ENCODE assay signal across 13 cellular contexts in genomic region chrX:110045988-110046387, GRCh38. TPM values are rescaled to one million over a fixed set of nuclear protein-coding genes. Genes with fewer than 3 reads are reported as not detected.
DNase-seq lines count a peak whose midpoint lies in the region; ATAC-seq and TF ChIP-seq lines count a peak whose summit lies in the region.
"Had no signal": no experiment of that assay in that cellular context is flagged by ENCODE, and none has a peak within 500 bp of the region (broad histone marks: within the 10 kb centered on the region; RNA-seq: fewer than 3 reads in every experiment).

No MANE protein-coding gene starts in this region.

- no peaks in the 10 kb centered on the region for H3K79me2 ChIP-seq in neural progenitor cell (ENCODE audit: low read depth)

- H3K27ac Mint-ChIP-seq in neural progenitor cell: peak overlapping the region; percentile 27
- H3K27ac Mint-ChIP-seq: activated naive CD4-positive, alpha-beta T cell treated with anti-CD3 and anti-CD28 coated beads, Interleukin-2, amount 10 ng/mL, durations not matched to agents 7 days and 5 days; CD8-positive, alpha-beta T cell; T-helper 1 cell treated with Interleukin-12 subunit alpha and Interleukin-12 subunit beta and Interleukin-4 antibody, amounts not matched to agents 30 μg/mL and 1 μg/mL, for 36 hours had no signal

- TF ChIP-seq CTCF in neural progenitor cell (IDR thresholded peaks at IDR 0.05): peak; percentile 14

- DNase-seq in NCI-H345 (lab: John Stamatoyannopoulos, UW) (peak; percentile 87), caudate nucleus (lab: John Stamatoyannopoulos, UW) (peak in 1 of 61 donors; percentile 24), neural progenitor cell (ENCODE audit: low spot score) (peak; percentile 43), DMS79 treated with DMSO at 0.1 percent for 48 hours (lab: John Stamatoyannopoulos, UW) (no peak), D341Med (ENCODE audit: low spot score) (no peak)
- DNase-seq: activated CD4-positive, alpha-beta T cell treated with anti-CD3 and anti-CD28 coated beads, Interleukin-2, amount 50 U/mL, for 48 hours; activated naive CD4-positive, alpha-beta T cell treated with anti-CD3 and anti-CD28 coated beads, Interleukin-2, amount 10 ng/mL, durations not matched to agents 7 days and 5 days; CD8-positive, alpha-beta T cell had no signal

- H3K9me3 ChIP-seq in HUES48 (ENCODE audit: control insufficient read depth, insufficient read depth, low read length): no peaks in the 10 kb centered on the region
- H3K9me3 ChIP-seq in neural progenitor cell (ENCODE audit: low read depth): no peaks in the 10 kb centered on the region

- H3K27me3 Mint-ChIP-seq in neural progenitor cell (ENCODE audit: insufficient read depth, low read depth): no peaks in the 10 kb centered on the region
- H3K27me3 Mint-ChIP-seq: activated naive CD4-positive, alpha-beta T cell treated with anti-CD3 and anti-CD28 coated beads, Interleukin-2, amount 10 ng/mL, durations not matched to agents 7 days and 5 days had no signal

- H3K4me3 Mint-ChIP-seq in neural progenitor cell: peak overlapping the region; percentile 38
- H3K4me3 Mint-ChIP-seq: activated naive CD4-positive, alpha-beta T cell treated with anti-CD3 and anti-CD28 coated beads, Interleukin-2, amount 10 ng/mL, durations not matched to agents 7 days and 5 days; CD8-positive, alpha-beta T cell; T-helper 1 cell treated with Interleukin-12 subunit alpha and Interleukin-12 subunit beta and Interleukin-4 antibody, amounts not matched to agents 30 μg/mL and 1 μg/mL, for 36 hours had no signal

- H3K4me1 ChIP-seq in HUES48 (ENCODE audit: control insufficient read depth, insufficient read depth, low read length): peaks cover 42% of the 10 kb centered on the region
- H3K4me1 ChIP-seq in neural progenitor cell: peaks cover 36% of the 10 kb centered on the region

- peaks cover 21% of the 10 kb centered on the region for H4K20me1 ChIP-seq in neural progenitor cell (ENCODE audit: low read depth)

- H3K9ac ChIP-seq in HUES48 (ENCODE audit: low read depth, low read length): no peak overlapping the region
- no peak overlapping the region for H3K9ac ChIP-seq in neural progenitor cell
- H3K9ac ChIP-seq: KMS-11 had no signal

- no peaks in the 10 kb centered on the region for H3K9me3 Mint-ChIP-seq in neural progenitor cell
- H3K9me3 Mint-ChIP-seq: activated naive CD4-positive, alpha-beta T cell treated with anti-CD3 and anti-CD28 coated beads, Interleukin-2, amount 10 ng/mL, durations not matched to agents 7 days and 5 days; CD8-positive, alpha-beta T cell; T-helper 1 cell treated with Interleukin-12 subunit alpha and Interleukin-12 subunit beta and Interleukin-4 antibody, amounts not matched to agents 30 μg/mL and 1 μg/mL, for 36 hours had no signal

- H3K36me3 ChIP-seq in HUES48 (ENCODE audit: control insufficient read depth, insufficient read depth, low read length): no peaks in the 10 kb centered on the region
- H3K36me3 ChIP-seq in neural progenitor cell: no peaks in the 10 kb centered on the region

- H3K4me1 Mint-ChIP-seq in neural progenitor cell: peaks cover 76% of the 10 kb centered on the region

- ATAC-seq in GM18520 (IDR thresholded peaks at IDR 0.05; ENCODE audit: unreplicated experiment): no peak
- ATAC-seq: CD8-positive, alpha-beta T cell; HCT116 had no signal

- H3K36me3 Mint-ChIP-seq in neural progenitor cell: peaks cover 4% of the 10 kb centered on the region

- no peak overlapping the region for H3K4me2 ChIP-seq in neural progenitor cell
- H3K4me2 ChIP-seq: KMS-11 had no signal

- H3K27me3 ChIP-seq in HUES48 (ENCODE audit: control insufficient read depth, insufficient read depth, low read length) (peaks cover 4% of the 10 kb centered on the region; the same call in 1 of the 2 replicates), neural progenitor cell (peaks cover 8% of the 10 kb centered on the region)

- H3F3A ChIP-seq in neural progenitor cell (ENCODE audit: low read depth): peaks cover 15% of the 10 kb centered on the region

- H3K27ac ChIP-seq in HUES48 (ENCODE audit: low read depth, low read length) (peak overlapping the region; percentile 52), caudate nucleus (ENCODE audit: low read depth, low read length) (peak overlapping the region; percentile 74), neural progenitor cell (no peak overlapping the region)
- H3K27ac ChIP-seq: KMS-11 had no signal

- no peak overlapping the region for H2AFZ ChIP-seq in neural progenitor cell (replicated peaks)

- H3K4me3 ChIP-seq in HUES48 (ENCODE audit: low read depth, low read length): no peak overlapping the region
- no peak overlapping the region for H3K4me3 ChIP-seq in neural progenitor cell

RNA-seq across cellular contexts. Expression of gene TMEM164, which starts 43.1 kb away (rescaled TPM):
- total RNA-seq in neural progenitor cell (ENCODE audit: low replicate concordance): 15.5 and 23.9 TPM in 2 replicates

Comparison
In these comparisons a context has a peak if more than half of its experiments do, and no peak if none do; other contexts are left out.
1. DNase-seq: peak in NCI-H345 (single experiment) and neural progenitor cell (single experiment); none in DMS79 treated with DMSO at 0.1 percent for 48 hours (single experiment) and D341Med (single experiment).